In genomic region chr16:86531641-86532525, GRCh38 we compare ENCODE assay signal across 24 cellular contexts. TPM values are rescaled to one million over a fixed set of nuclear protein-coding genes. Genes with fewer than 3 reads are reported as not detected.
DNase-seq lines count a peak whose midpoint lies in the region; ATAC-seq and TF ChIP-seq lines count a peak whose summit lies in the region.
"Had no signal": no experiment of that assay in that cellular context is flagged by ENCODE, and none has a peak within 500 bp of the region (broad histone marks: within the 10 kb centered on the region; RNA-seq: fewer than 3 reads in every experiment).

No MANE protein-coding gene starts in this region.

- no peaks in the 10 kb centered on the region for H3K4me1 Mint-ChIP-seq in chondrocyte (ENCODE audit: low read depth)
- no peaks in the 10 kb centered on the region for H3K4me1 Mint-ChIP-seq in stimulated activated memory B cell treated with anti-CD40 and anti-IgM and Interleukin-4, amounts not matched to agents 10 μg/mL and 1 μg/mL and 100 μg/mL, for 72 hours
- H3K4me1 Mint-ChIP-seq in stimulated activated naive CD8-positive, alpha-beta T cell treated with anti-CD3 and anti-CD28 coated beads, Interleukin-15, amount 100 ng/mL, for 72 hours, result no peaks in the 10 kb centered on the region
- H3K4me1 Mint-ChIP-seq: activated CD4-positive, alpha-beta T cell treated with anti-CD3 and anti-CD28 coated beads for 36 hours; central memory CD8-positive, alpha-beta T cell; IgD-negative memory B cell; naive thymus-derived CD8-positive, alpha-beta T cell; stimulated activated naive B cell treated with anti-CD40 and anti-IgM and Interleukin-4, amounts not matched to agents 10 μg/mL and 1 μg/mL and 100 μg/mL, for 72 hours had no signal

- no peak overlapping the region for H3K27ac Mint-ChIP-seq in chondrocyte (ENCODE audit: unreplicated experiment)
- H3K27ac Mint-ChIP-seq in stimulated activated memory B cell treated with anti-CD40 and anti-IgM and Interleukin-4, amounts not matched to agents 10 μg/mL and 1 μg/mL and 100 μg/mL, for 72 hours, result no peak overlapping the region
- H3K27ac Mint-ChIP-seq in stimulated activated naive CD8-positive, alpha-beta T cell treated with anti-CD3 and anti-CD28 coated beads, Interleukin-15, amount 100 ng/mL, for 72 hours, result no peak overlapping the region
- H3K27ac Mint-ChIP-seq: activated CD4-positive, alpha-beta T cell treated with anti-CD3 and anti-CD28 coated beads for 36 hours; activated naive CD8-positive, alpha-beta T cell; IgD-negative memory B cell; naive thymus-derived CD8-positive, alpha-beta T cell; stimulated activated naive B cell treated with anti-CD40 and anti-IgM and Interleukin-4, amounts not matched to agents 10 μg/mL and 1 μg/mL and 100 μg/mL, for 72 hours had no signal

- peaks cover 2% of the 10 kb centered on the region for H3K36me3 Mint-ChIP-seq in chondrocyte (ENCODE audit: low read depth)
- H3K36me3 Mint-ChIP-seq in stimulated activated memory B cell treated with anti-CD40 and anti-IgM and Interleukin-4, amounts not matched to agents 10 μg/mL and 1 μg/mL and 100 μg/mL, for 72 hours, result peaks cover 32% of the 10 kb centered on the region

- peak overlapping the region; percentile 69 for H3K27ac ChIP-seq in layer of hippocampus (ENCODE audit: low read depth, low read length)
- H3K27ac ChIP-seq: thoracic aorta had no signal

- ATAC-seq in stimulated activated memory B cell treated with anti-CD40 and anti-IgM and Interleukin-4, amounts not matched to agents 10 μg/mL and 1 μg/mL and 100 μg/mL, for 72 hours, result peak; percentile 12
- ATAC-seq in stimulated activated naive CD8-positive, alpha-beta T cell treated with anti-CD3 and anti-CD28 coated beads, Interleukin-15, amount 100 ng/mL, for 72 hours, result no peak
- ATAC-seq: activated CD4-positive, alpha-beta T cell treated with anti-CD3 and anti-CD28 coated beads for 36 hours; naive thymus-derived CD8-positive, alpha-beta T cell; stimulated activated naive B cell treated with anti-CD40 and anti-IgM and Interleukin-4, amounts not matched to agents 10 μg/mL and 1 μg/mL and 100 μg/mL, for 72 hours had no signal

- H3K27me3 ChIP-seq in layer of hippocampus (ENCODE audit: control insufficient read depth, insufficient read depth, low read length), result no peaks in the 10 kb centered on the region
- H3K27me3 ChIP-seq: BE2C had no signal

- TF ChIP-seq CTCF in GM13977 (IDR thresholded peaks at IDR 0.05; ENCODE audit: extremely low read depth, insufficient read depth, missing control alignments) (no peak), chondrocyte (IDR thresholded peaks at IDR 0.05) (no peak)

- DNase-seq in GM13977 (ENCODE audit: low spot score) (peak; percentile 12), chondrocyte (ENCODE audit: low spot score) (peak; percentile 88), SHP77 treated with DMSO at 0.1 percent for 48 hours (lab: John Stamatoyannopoulos, UW) (no peak), cerebellum (ENCODE audit: low spot score) (no peak)
- DNase-seq in stimulated activated CD4-positive, alpha-beta T cell treated with anti-CD3 and anti-CD28 coated beads, Interleukin-4, amount 100 ng/mL, for 4 hours, result no peak
- no peak for DNase-seq in stimulated activated naive CD8-positive, alpha-beta T cell treated with anti-CD3 and anti-CD28 coated beads, Interleukin-15, amount 100 ng/mL, for 72 hours
- DNase-seq: activated CD4-positive, alpha-beta T cell treated with anti-CD3 and anti-CD28 coated beads for 36 hours; activated CD8-positive, alpha-beta memory T cell treated with anti-CD3 and anti-CD28 coated beads for 24 hours; BE2C; naive thymus-derived CD8-positive, alpha-beta T cell; NCI-H146; NCI-H2107; NCI-H748 treated with DMSO at 0.1 percent for 48 hours; stimulated activated naive B cell treated with anti-CD40 and anti-IgM and Interleukin-4, amounts not matched to agents 10 μg/mL and 1 μg/mL and 100 μg/mL, for 72 hours; T-helper 9 cell had no signal

- no peak overlapping the region for H3K4me3 Mint-ChIP-seq in chondrocyte (ENCODE audit: unreplicated experiment)
- no peak overlapping the region for H3K4me3 Mint-ChIP-seq in stimulated activated memory B cell treated with anti-CD40 and anti-IgM and Interleukin-4, amounts not matched to agents 10 μg/mL and 1 μg/mL and 100 μg/mL, for 72 hours
- no peak overlapping the region for H3K4me3 Mint-ChIP-seq in stimulated activated naive CD8-positive, alpha-beta T cell treated with anti-CD3 and anti-CD28 coated beads, Interleukin-15, amount 100 ng/mL, for 72 hours
- H3K4me3 Mint-ChIP-seq: activated CD4-positive, alpha-beta T cell treated with anti-CD3 and anti-CD28 coated beads for 36 hours; activated naive CD8-positive, alpha-beta T cell; central memory CD8-positive, alpha-beta T cell; IgD-negative memory B cell; naive thymus-derived CD8-positive, alpha-beta T cell; stimulated activated naive B cell treated with anti-CD40 and anti-IgM and Interleukin-4, amounts not matched to agents 10 μg/mL and 1 μg/mL and 100 μg/mL, for 72 hours had no signal

- H3K9me3 Mint-ChIP-seq in chondrocyte (ENCODE audit: low read depth), result no peaks in the 10 kb centered on the region
- no peaks in the 10 kb centered on the region for H3K9me3 Mint-ChIP-seq in stimulated activated memory B cell treated with anti-CD40 and anti-IgM and Interleukin-4, amounts not matched to agents 10 μg/mL and 1 μg/mL and 100 μg/mL, for 72 hours
- no peaks in the 10 kb centered on the region for H3K9me3 Mint-ChIP-seq in stimulated activated naive CD8-positive, alpha-beta T cell treated with anti-CD3 and anti-CD28 coated beads, Interleukin-15, amount 100 ng/mL, for 72 hours
- H3K9me3 Mint-ChIP-seq: central memory CD8-positive, alpha-beta T cell; IgD-negative memory B cell had no signal

- in situ Hi-C loops in GM13977 (cut with MboI; ENCODE audit: low pct_unique_long_range_greater_than_20kb, low sequenced_read_pairs, unreplicated experiment), result no loop called here

- H3K27me3 Mint-ChIP-seq in chondrocyte (ENCODE audit: low read depth), result peaks cover 12% of the 10 kb centered on the region
- no peaks in the 10 kb centered on the region for H3K27me3 Mint-ChIP-seq in stimulated activated memory B cell treated with anti-CD40 and anti-IgM and Interleukin-4, amounts not matched to agents 10 μg/mL and 1 μg/mL and 100 μg/mL, for 72 hours
- no peaks in the 10 kb centered on the region for H3K27me3 Mint-ChIP-seq in stimulated activated naive CD8-positive, alpha-beta T cell treated with anti-CD3 and anti-CD28 coated beads, Interleukin-15, amount 100 ng/mL, for 72 hours
- H3K27me3 Mint-ChIP-seq: activated CD4-positive, alpha-beta T cell treated with anti-CD3 and anti-CD28 coated beads for 36 hours; activated naive CD8-positive, alpha-beta T cell; central memory CD8-positive, alpha-beta T cell; IgD-negative memory B cell; naive thymus-derived CD8-positive, alpha-beta T cell; stimulated activated naive B cell treated with anti-CD40 and anti-IgM and Interleukin-4, amounts not matched to agents 10 μg/mL and 1 μg/mL and 100 μg/mL, for 72 hours had no signal

RNA-seq across cellular contexts. Expression of gene FOXF1, which starts 21.6 kb away (rescaled TPM):
- total RNA-seq in chondrocyte, result not detected in 3 replicates
- 1.2 TPM for total RNA-seq in cerebellum
- total RNA-seq: A673; activated CD4-positive, alpha-beta T cell treated with anti-CD3 and anti-CD28 coated beads for 36 hours; HT-29; naive thymus-derived CD8-positive, alpha-beta T cell; skeletal muscle tissue had no signal

RNA-seq across cellular contexts. Expression of gene MTHFSD, which starts 23.2 kb away (rescaled TPM):
- total RNA-seq in chondrocyte (8.1 to 13.2 TPM (median 8.5 TPM) in 3 replicates), cerebellum (26.4 TPM)

RNA-seq across cellular contexts. Expression of gene FOXC2, which starts 34.7 kb away (rescaled TPM):
- 70.4 to 84.2 TPM (median 77.8 TPM) in 3 replicates for total RNA-seq in chondrocyte
- 0.45 TPM for total RNA-seq in cerebellum
- total RNA-seq: activated CD4-positive, alpha-beta T cell treated with anti-CD3 and anti-CD28 coated beads for 36 hours; HT-29; naive thymus-derived CD8-positive, alpha-beta T cell had no signal

RNA-seq across cellular contexts. Expression of gene FOXL1, which starts 46.5 kb away (rescaled TPM):
- total RNA-seq in chondrocyte, result 7.7 to 10.1 TPM (median 8.1 TPM) in 3 replicates
- 0.36 TPM for total RNA-seq in cerebellum
- total RNA-seq: activated CD4-positive, alpha-beta T cell treated with anti-CD3 and anti-CD28 coated beads for 36 hours; naive thymus-derived CD8-positive, alpha-beta T cell had no signal

Comparison
In these comparisons a context has a peak if more than half of its experiments do, and no peak if none do; other contexts are left out.
1. DNase-seq: peak in GM13977 (single experiment) and chondrocyte (single experiment); none in stimulated activated CD4-positive, alpha-beta T cell treated with anti-CD3 and anti-CD28 coated beads, Interleukin-4, amount 100 ng/mL, for 4 hours (0 of 2), SHP77 treated with DMSO at 0.1 percent for 48 hours (single experiment), cerebellum (single experiment) and stimulated activated naive CD8-positive, alpha-beta T cell treated with anti-CD3 and anti-CD28 coated beads, Interleukin-15, amount 100 ng/mL, for 72 hours (0 of 2).
2. RNA of gene FOXC2, which starts 34.7 kb away (total RNA-seq): 70.4 to 84.2 TPM in chondrocyte; 0.45 TPM in cerebellum (single experiment); every median in the first group is over 10 times any median in the second.